In genomic region chr10:61192042-61192441, GRCh38 we compare ENCODE assay signal across 24 cellular contexts.
"Had no signal": no experiment of that assay in that cellular context is flagged by ENCODE, and none has a peak within 500 bp of the region (broad histone marks: within the 10 kb centered on the region; RNA-seq: fewer than 3 reads in every experiment).

No MANE protein-coding gene starts in this region.

- H3K36me3 ChIP-seq: colonic mucosa, esophagus muscularis mucosa, esophagus squamous epithelium, gastrocnemius medialis, gastroesophageal sphincter, heart right ventricle had no signal

- ATAC-seq: effector memory CD8-positive, alpha-beta T cell; esophagus mucosa; foreskin keratinocyte; gastrocnemius medialis; gastroesophageal sphincter had no signal

- H3K4me3 ChIP-seq: colonic mucosa, coronary artery, dorsolateral prefrontal cortex, esophagus muscularis mucosa, esophagus squamous epithelium, gastrocnemius medialis, gastroesophageal sphincter, heart right ventricle had no signal

- H3K27ac Mint-ChIP-seq: dendritic cell treated with granulocyte-macrophage colony-stimulating factor and Interleukin-4, amounts not matched to agents 40 ng/mL and 50 ng/mL, for 4 days; effector memory CD8-positive, alpha-beta T cell; endodermal cell had no signal

- H3K4me1 ChIP-seq: colonic mucosa, foreskin keratinocyte had no signal

- DNase-seq: colonic mucosa; cortex of kidney; dermis blood vessel endothelial cell; dorsolateral prefrontal cortex; effector CD4-positive, alpha-beta T cell; effector CD8-positive, alpha-beta T cell; effector memory CD4-positive, alpha-beta T cell; effector memory CD8-positive, alpha-beta T cell; endodermal cell; erythroblast; esophagus squamous epithelium; foreskin fibroblast; foreskin keratinocyte; foreskin melanocyte; gastrocnemius medialis; glutamatergic neuron; head of caudate nucleus had no signal

- H3K9me3 ChIP-seq: colonic mucosa, gastrocnemius medialis had no signal

- H3K4me3 Mint-ChIP-seq: dendritic cell treated with granulocyte-macrophage colony-stimulating factor and Interleukin-4, amounts not matched to agents 40 ng/mL and 50 ng/mL, for 4 days; effector memory CD8-positive, alpha-beta T cell; endodermal cell had no signal

- H3K4me1 Mint-ChIP-seq: endodermal cell had no signal

- H3K27me3 Mint-ChIP-seq: dendritic cell treated with granulocyte-macrophage colony-stimulating factor and Interleukin-4, amounts not matched to agents 40 ng/mL and 50 ng/mL, for 4 days had no signal

- H3K27ac ChIP-seq: colonic mucosa, coronary artery, dorsolateral prefrontal cortex, epithelial cell of prostate, esophagus muscularis mucosa, esophagus squamous epithelium, foreskin keratinocyte, gastrocnemius medialis, gastroesophageal sphincter had no signal

- H3K27me3 ChIP-seq: colonic mucosa, dorsolateral prefrontal cortex, esophagus muscularis mucosa, esophagus squamous epithelium, gastrocnemius medialis, gastroesophageal sphincter, heart right ventricle had no signal
